Comparison of ENCODE assay signal across 3 cellular contexts in the genomic region with DNA sequence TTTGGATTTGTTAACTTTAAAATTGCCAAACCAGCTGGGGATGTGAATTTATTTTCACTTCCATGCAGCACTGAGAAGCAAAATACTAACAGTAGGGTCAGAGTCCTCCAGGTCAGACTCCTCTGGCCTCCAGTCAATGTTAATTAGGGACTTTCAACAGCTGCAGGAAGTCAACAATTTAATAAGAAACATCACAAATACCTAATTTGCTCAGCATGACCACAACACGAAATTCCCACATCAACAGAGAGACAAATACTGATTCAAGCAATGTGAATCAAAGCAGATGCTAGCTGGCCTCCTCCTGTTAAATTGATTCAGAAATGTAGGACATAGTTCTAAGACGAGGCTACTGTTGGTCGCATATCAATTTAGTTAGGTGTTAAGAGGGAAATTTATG.
TF ChIP-seq lines count a peak whose summit lies in the region.

No MANE protein-coding gene starts in this region.

TF ChIP-seq in GM12891, 5 proteins besides CTCF, POLR2A, EP300 and RAD21:
- TF ChIP-seq SPI1 (IDR thresholded peaks at IDR 0.05; ENCODE audit: low read depth, low read length) (no peak), TAF1 (IDR thresholded peaks at IDR 0.05; ENCODE audit: low read depth, low read length) (no peak), POU2F2 (IDR thresholded peaks at IDR 0.05; ENCODE audit: low read depth, low read length) (peak; percentile 62; the same call in 1 of the 2 replicates)
TF ChIP-seq in GM12891: peak in this region for 1.

TF ChIP-seq in H1, 55 proteins besides CTCF, POLR2A, EP300 and RAD21 (continues in another document):
- TF ChIP-seq, protein P1, sequence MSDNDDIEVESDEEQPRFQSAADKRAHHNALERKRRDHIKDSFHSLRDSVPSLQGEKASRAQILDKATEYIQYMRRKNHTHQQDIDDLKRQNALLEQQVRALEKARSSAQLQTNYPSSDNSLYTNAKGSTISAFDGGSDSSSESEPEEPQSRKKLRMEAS (IDR thresholded peaks at IDR 0.05) = no peak
- TF ChIP-seq KDM1A (IDR thresholded peaks at IDR 0.05; ENCODE audit: borderline replicate concordance, low read length) = no peak
- TF ChIP-seq, protein P2, sequence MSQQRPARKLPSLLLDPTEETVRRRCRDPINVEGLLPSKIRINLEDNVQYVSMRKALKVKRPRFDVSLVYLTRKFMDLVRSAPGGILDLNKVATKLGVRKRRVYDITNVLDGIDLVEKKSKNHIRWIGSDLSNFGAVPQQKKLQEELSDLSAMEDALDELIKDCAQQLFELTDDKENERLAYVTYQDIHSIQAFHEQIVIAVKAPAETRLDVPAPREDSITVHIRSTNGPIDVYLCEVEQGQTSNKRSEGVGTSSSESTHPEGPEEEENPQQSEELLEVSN (IDR thresholded peaks at IDR 0.05) = no peak
- TF ChIP-seq, protein P3, sequence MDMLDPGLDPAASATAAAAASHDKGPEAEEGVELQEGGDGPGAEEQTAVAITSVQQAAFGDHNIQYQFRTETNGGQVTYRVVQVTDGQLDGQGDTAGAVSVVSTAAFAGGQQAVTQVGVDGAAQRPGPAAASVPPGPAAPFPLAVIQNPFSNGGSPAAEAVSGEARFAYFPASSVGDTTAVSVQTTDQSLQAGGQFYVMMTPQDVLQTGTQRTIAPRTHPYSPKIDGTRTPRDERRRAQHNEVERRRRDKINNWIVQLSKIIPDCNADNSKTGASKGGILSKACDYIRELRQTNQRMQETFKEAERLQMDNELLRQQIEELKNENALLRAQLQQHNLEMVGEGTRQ (IDR thresholded peaks at IDR 0.05; ENCODE audit: low read length) = no peak
- TF ChIP-seq PHF8 (conservative IDR thresholded peaks at IDR 0.05; ENCODE audit: low read depth, low read length) = no peak
- TF ChIP-seq, protein P4, sequence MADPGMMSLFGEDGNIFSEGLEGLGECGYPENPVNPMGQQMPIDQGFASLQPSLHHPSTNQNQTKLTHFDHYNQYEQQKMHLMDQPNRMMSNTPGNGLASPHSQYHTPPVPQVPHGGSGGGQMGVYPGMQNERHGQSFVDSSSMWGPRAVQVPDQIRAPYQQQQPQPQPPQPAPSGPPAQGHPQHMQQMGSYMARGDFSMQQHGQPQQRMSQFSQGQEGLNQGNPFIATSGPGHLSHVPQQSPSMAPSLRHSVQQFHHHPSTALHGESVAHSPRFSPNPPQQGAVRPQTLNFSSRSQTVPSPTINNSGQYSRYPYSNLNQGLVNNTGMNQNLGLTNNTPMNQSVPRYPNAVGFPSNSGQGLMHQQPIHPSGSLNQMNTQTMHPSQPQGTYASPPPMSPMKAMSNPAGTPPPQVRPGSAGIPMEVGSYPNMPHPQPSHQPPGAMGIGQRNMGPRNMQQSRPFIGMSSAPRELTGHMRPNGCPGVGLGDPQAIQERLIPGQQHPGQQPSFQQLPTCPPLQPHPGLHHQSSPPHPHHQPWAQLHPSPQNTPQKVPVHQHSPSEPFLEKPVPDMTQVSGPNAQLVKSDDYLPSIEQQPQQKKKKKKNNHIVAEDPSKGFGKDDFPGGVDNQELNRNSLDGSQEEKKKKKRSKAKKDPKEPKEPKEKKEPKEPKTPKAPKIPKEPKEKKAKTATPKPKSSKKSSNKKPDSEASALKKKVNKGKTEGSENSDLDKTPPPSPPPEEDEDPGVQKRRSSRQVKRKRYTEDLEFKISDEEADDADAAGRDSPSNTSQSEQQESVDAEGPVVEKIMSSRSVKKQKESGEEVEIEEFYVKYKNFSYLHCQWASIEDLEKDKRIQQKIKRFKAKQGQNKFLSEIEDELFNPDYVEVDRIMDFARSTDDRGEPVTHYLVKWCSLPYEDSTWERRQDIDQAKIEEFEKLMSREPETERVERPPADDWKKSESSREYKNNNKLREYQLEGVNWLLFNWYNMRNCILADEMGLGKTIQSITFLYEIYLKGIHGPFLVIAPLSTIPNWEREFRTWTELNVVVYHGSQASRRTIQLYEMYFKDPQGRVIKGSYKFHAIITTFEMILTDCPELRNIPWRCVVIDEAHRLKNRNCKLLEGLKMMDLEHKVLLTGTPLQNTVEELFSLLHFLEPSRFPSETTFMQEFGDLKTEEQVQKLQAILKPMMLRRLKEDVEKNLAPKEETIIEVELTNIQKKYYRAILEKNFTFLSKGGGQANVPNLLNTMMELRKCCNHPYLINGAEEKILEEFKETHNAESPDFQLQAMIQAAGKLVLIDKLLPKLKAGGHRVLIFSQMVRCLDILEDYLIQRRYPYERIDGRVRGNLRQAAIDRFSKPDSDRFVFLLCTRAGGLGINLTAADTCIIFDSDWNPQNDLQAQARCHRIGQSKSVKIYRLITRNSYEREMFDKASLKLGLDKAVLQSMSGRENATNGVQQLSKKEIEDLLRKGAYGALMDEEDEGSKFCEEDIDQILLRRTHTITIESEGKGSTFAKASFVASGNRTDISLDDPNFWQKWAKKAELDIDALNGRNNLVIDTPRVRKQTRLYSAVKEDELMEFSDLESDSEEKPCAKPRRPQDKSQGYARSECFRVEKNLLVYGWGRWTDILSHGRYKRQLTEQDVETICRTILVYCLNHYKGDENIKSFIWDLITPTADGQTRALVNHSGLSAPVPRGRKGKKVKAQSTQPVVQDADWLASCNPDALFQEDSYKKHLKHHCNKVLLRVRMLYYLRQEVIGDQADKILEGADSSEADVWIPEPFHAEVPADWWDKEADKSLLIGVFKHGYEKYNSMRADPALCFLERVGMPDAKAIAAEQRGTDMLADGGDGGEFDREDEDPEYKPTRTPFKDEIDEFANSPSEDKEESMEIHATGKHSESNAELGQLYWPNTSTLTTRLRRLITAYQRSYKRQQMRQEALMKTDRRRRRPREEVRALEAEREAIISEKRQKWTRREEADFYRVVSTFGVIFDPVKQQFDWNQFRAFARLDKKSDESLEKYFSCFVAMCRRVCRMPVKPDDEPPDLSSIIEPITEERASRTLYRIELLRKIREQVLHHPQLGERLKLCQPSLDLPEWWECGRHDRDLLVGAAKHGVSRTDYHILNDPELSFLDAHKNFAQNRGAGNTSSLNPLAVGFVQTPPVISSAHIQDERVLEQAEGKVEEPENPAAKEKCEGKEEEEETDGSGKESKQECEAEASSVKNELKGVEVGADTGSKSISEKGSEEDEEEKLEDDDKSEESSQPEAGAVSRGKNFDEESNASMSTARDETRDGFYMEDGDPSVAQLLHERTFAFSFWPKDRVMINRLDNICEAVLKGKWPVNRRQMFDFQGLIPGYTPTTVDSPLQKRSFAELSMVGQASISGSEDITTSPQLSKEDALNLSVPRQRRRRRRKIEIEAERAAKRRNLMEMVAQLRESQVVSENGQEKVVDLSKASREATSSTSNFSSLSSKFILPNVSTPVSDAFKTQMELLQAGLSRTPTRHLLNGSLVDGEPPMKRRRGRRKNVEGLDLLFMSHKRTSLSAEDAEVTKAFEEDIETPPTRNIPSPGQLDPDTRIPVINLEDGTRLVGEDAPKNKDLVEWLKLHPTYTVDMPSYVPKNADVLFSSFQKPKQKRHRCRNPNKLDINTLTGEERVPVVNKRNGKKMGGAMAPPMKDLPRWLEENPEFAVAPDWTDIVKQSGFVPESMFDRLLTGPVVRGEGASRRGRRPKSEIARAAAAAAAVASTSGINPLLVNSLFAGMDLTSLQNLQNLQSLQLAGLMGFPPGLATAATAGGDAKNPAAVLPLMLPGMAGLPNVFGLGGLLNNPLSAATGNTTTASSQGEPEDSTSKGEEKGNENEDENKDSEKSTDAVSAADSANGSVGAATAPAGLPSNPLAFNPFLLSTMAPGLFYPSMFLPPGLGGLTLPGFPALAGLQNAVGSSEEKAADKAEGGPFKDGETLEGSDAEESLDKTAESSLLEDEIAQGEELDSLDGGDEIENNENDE (IDR thresholded peaks at IDR 0.05; ENCODE audit: insufficient replicate concordance, low read length) = no peak
- no peak for TF ChIP-seq HDAC2 (IDR thresholded peaks at IDR 0.05; ENCODE audit: borderline replicate concordance in 1 of 2, low read depth in 2 of 2, low read length in 2 of 2)
- no peak for TF ChIP-seq TAF7 (optimal IDR thresholded peaks at IDR 0.05; ENCODE audit: borderline replicate concordance, low read depth, low read length)
- TF ChIP-seq YY1 (IDR thresholded peaks at IDR 0.05; ENCODE audit: low read depth, low read length) = no peak
- TF ChIP-seq ZNF274 (IDR thresholded peaks at IDR 0.05; ENCODE audit: borderline replicate concordance, extremely low read depth, low read length) = no peak

TF ChIP-seq in liver, 16 proteins besides CTCF, POLR2A, EP300 and RAD21:
- TF ChIP-seq TAF1 (conservative IDR thresholded peaks at IDR 0.05) (no peak), YY1 (IDR thresholded peaks at IDR 0.05) (peak; percentile 8), SP1 (IDR thresholded peaks at IDR 0.05) (peak; percentile 68), HNF4A (conservative IDR thresholded peaks at IDR 0.05) (peak; percentile 62 to 70), NR2F2 (IDR thresholded peaks at IDR 0.05) (peak; percentile 80), FOXA1 (IDR thresholded peaks at IDR 0.05) (no peak), FOXA2 (IDR thresholded peaks at IDR 0.05) (no peak), GABPA (IDR thresholded peaks at IDR 0.05 in 1 of 2, conservative IDR thresholded peaks at IDR 0.05 in 1 of 2) (no peak), RXRA (IDR thresholded peaks at IDR 0.05) (peak; percentile 95 to 96), JUND (IDR thresholded peaks at IDR 0.05) (peak in 1 of 2 donors; percentile 40), EGR1 (IDR thresholded peaks at IDR 0.05; ENCODE audit: low read depth in 2 of 2) (no peak)
- TF ChIP-seq, protein P5, sequence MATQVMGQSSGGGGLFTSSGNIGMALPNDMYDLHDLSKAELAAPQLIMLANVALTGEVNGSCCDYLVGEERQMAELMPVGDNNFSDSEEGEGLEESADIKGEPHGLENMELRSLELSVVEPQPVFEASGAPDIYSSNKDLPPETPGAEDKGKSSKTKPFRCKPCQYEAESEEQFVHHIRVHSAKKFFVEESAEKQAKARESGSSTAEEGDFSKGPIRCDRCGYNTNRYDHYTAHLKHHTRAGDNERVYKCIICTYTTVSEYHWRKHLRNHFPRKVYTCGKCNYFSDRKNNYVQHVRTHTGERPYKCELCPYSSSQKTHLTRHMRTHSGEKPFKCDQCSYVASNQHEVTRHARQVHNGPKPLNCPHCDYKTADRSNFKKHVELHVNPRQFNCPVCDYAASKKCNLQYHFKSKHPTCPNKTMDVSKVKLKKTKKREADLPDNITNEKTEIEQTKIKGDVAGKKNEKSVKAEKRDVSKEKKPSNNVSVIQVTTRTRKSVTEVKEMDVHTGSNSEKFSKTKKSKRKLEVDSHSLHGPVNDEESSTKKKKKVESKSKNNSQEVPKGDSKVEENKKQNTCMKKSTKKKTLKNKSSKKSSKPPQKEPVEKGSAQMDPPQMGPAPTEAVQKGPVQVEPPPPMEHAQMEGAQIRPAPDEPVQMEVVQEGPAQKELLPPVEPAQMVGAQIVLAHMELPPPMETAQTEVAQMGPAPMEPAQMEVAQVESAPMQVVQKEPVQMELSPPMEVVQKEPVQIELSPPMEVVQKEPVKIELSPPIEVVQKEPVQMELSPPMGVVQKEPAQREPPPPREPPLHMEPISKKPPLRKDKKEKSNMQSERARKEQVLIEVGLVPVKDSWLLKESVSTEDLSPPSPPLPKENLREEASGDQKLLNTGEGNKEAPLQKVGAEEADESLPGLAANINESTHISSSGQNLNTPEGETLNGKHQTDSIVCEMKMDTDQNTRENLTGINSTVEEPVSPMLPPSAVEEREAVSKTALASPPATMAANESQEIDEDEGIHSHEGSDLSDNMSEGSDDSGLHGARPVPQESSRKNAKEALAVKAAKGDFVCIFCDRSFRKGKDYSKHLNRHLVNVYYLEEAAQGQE (IDR thresholded peaks at IDR 0.05) = no peak
- TF ChIP-seq, protein P6, sequence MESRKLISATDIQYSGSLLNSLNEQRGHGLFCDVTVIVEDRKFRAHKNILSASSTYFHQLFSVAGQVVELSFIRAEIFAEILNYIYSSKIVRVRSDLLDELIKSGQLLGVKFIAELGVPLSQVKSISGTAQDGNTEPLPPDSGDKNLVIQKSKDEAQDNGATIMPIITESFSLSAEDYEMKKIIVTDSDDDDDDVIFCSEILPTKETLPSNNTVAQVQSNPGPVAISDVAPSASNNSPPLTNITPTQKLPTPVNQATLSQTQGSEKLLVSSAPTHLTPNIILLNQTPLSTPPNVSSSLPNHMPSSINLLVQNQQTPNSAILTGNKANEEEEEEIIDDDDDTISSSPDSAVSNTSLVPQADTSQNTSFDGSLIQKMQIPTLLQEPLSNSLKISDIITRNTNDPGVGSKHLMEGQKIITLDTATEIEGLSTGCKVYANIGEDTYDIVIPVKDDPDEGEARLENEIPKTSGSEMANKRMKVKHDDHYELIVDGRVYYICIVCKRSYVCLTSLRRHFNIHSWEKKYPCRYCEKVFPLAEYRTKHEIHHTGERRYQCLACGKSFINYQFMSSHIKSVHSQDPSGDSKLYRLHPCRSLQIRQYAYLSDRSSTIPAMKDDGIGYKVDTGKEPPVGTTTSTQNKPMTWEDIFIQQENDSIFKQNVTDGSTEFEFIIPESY (IDR thresholded peaks at IDR 0.05) = peak; percentile 25
- TF ChIP-seq, protein P1 (IDR thresholded peaks at IDR 0.05) = peak; percentile 32
TF ChIP-seq in liver: peak in this region for 8.
